1 cellular context compared by ENCODE assay signal in genomic region chr2:162092008-162092390, GRCh38.
TF ChIP-seq lines count a peak whose summit lies in the region.

No MANE protein-coding gene starts in this region.

TF ChIP-seq in IMR-90, 13 proteins besides CTCF, POLR2A, EP300 and RAD21:
- TF ChIP-seq RCOR1 (IDR thresholded peaks at IDR 0.05; ENCODE audit: insufficient replicate concordance, low read length) (no peak), MAFK (IDR thresholded peaks at IDR 0.05; ENCODE audit: low read depth, low read length) (no peak), CHD1 (IDR thresholded peaks at IDR 0.05; ENCODE audit: low read depth, low read length) (no peak), RFX5 (IDR thresholded peaks at IDR 0.05; ENCODE audit: low read depth, low read length) (no peak), NFE2L2 (IDR thresholded peaks at IDR 0.05; ENCODE audit: low read depth, low read length) (no peak), BHLHE40 (IDR thresholded peaks at IDR 0.05; ENCODE audit: low read depth, low read length) (no peak), USF2 (IDR thresholded peaks at IDR 0.05; ENCODE audit: low read depth, low read length) (no peak), SMC3 (IDR thresholded peaks at IDR 0.05; ENCODE audit: low read depth, low read length) (no peak), MAZ (IDR thresholded peaks at IDR 0.05; ENCODE audit: borderline replicate concordance, low read depth, low read length) (no peak), CEBPB (IDR thresholded peaks at IDR 0.05; ENCODE audit: low read depth, low read length) (no peak), ELK1 (IDR thresholded peaks at IDR 0.05; ENCODE audit: borderline replicate concordance, low read depth, low read length) (no peak), MXI1 (IDR thresholded peaks at IDR 0.05; ENCODE audit: borderline replicate concordance, low read depth, low read length) (no peak), FOS (IDR thresholded peaks at IDR 0.05; ENCODE audit: low read depth, low read length) (no peak)
TF ChIP-seq in IMR-90: peak in this region for 0.
